8 cellular contexts compared by ENCODE assay signal in the genomic region with DNA sequence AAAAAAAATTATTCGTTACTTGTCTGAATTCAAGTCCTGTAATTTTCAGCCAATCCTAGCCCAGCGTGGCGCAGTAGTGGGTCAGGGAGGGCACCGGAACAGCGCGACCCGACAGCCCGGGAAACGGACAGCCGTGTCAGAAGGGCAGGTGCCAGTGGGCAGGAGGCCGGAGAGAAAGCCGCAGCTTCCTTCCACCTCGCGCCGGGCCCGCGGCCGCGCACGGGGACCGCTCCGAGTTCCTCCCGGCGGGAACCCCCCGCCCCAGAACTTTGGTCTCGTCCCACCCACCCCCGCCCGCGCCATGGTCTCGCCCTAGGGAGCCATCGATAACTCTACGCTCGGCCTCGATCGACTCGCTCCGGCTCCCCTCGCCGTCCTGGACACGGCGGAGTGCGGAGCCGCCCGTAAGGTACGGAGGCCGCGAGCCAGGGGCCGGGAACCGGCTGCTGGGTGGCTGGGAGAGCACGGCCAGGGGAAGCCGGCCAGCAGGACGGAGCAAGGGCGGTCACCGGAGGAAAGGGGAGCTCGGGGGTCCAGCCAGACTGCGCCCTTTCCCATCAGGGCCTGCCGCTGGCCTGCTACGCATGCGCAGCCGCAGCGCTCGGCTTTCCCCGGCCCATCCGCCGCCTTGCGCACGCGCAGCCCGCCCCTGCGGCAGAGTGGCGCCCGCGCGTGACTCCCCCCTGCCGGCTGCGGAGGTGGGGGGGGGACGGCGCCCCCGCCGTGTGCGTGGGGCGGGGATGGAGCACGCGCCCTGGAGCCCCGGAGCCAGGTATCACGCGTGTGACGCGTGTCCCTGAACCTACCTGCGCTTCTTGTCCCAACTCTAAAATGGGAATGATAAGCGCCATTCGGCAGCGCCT. TPM values are rescaled to one million over a fixed set of nuclear protein-coding genes. Genes with fewer than 3 reads are reported as not detected.
DNase-seq lines count a peak whose midpoint lies in the region; ATAC-seq and TF ChIP-seq lines count a peak whose summit lies in the region.

A gene with protein sequence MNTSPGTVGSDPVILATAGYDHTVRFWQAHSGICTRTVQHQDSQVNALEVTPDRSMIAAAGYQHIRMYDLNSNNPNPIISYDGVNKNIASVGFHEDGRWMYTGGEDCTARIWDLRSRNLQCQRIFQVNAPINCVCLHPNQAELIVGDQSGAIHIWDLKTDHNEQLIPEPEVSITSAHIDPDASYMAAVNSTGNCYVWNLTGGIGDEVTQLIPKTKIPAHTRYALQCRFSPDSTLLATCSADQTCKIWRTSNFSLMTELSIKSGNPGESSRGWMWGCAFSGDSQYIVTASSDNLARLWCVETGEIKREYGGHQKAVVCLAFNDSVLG (plus strand): TSS at position 351 of the 863 bp plus-strand sequence. CDS start 632 bp downstream, outside the sequence.

- in situ Hi-C loops in GM23248 (cut with MboI), result no loop called here

- no peaks in the 10 kb centered on the region for H4K20me1 ChIP-seq in GM23248 (ENCODE audit: insufficient read depth)

- peaks cover 16% of the 10 kb centered on the region for H3K79me2 ChIP-seq in GM23248 (ENCODE audit: insufficient read depth)

- H3K27me3 ChIP-seq in GM23248 (replicated peaks; ENCODE audit: insufficient read depth) (no peaks in the 10 kb centered on the region), thoracic aorta (replicated peaks; ENCODE audit: insufficient read depth) (no peaks in the 10 kb centered on the region)

- H3K27me3 Mint-ChIP-seq in activated naive CD4-positive, alpha-beta T cell treated with anti-CD3 and anti-CD28 coated beads, Interleukin-2, amount 50 U/mL, for 24 hours, result no peaks in the 10 kb centered on the region
- peaks cover 1% of the 10 kb centered on the region for H3K27me3 Mint-ChIP-seq in osteocyte (ENCODE audit: unreplicated experiment)

- WGBS in GM23248 (ENCODE audit: low coverage in 1 of 2, low lambda C conversion rate in 2 of 2, missing lambda C conversion rate in 2 of 2), 2 experiments, result 1 to 2% methylated on average over 47 to 61 of the region's 93 CpGs

- no peaks in the 10 kb centered on the region for H3K9me3 ChIP-seq in GM23248 (ENCODE audit: low read depth)
- no peaks in the 10 kb centered on the region for H3K9me3 ChIP-seq in thoracic aorta

- no peaks in the 10 kb centered on the region for H3K36me3 ChIP-seq in GM23248 (ENCODE audit: low read depth)
- H3K36me3 ChIP-seq in thoracic aorta, result peaks cover 18% of the 10 kb centered on the region

- ATAC-seq in SK-N-SH treated with all-trans-retinoic acid at 6 μM for 48 hours (peak; percentile 75), thoracic aorta (ENCODE audit: insufficient number of reproducible peaks, low FRiP score, low read depth) (peak; percentile 78)

- H3K4me1 ChIP-seq in GM23248 (ENCODE audit: insufficient read depth), result peaks cover 3% of the 10 kb centered on the region; the same call in 1 of the 2 replicates
- H3K4me1 ChIP-seq in thoracic aorta (ENCODE audit: control insufficient read depth in 1 of 2, low read depth in 2 of 2), result peaks cover 7 to 20% of the 10 kb centered on the region in 2 donors

- H3K9me2 ChIP-seq in GM23248 (ENCODE audit: insufficient read depth), result no peaks in the 10 kb centered on the region

- H2AFZ ChIP-seq in GM23248, result peak within 1 kb of the TSS; percentile 93

- TF ChIP-seq CTCF in osteocyte (IDR thresholded peaks at IDR 0.05) (peak; percentile 23), thoracic aorta (IDR thresholded peaks at IDR 0.05) (peak; percentile 24)

- peaks cover 6% of the 10 kb centered on the region for H3K36me3 Mint-ChIP-seq in activated naive CD4-positive, alpha-beta T cell treated with anti-CD3 and anti-CD28 coated beads, Interleukin-2, amount 50 U/mL, for 24 hours
- H3K36me3 Mint-ChIP-seq in osteocyte (ENCODE audit: unreplicated experiment), result peaks cover 7% of the 10 kb centered on the region

- no peaks in the 10 kb centered on the region for H3K9me3 Mint-ChIP-seq in activated naive CD4-positive, alpha-beta T cell treated with anti-CD3 and anti-CD28 coated beads, Interleukin-2, amount 50 U/mL, for 24 hours
- no peaks in the 10 kb centered on the region for H3K9me3 Mint-ChIP-seq in osteocyte (ENCODE audit: unreplicated experiment)

- H3K27ac Mint-ChIP-seq in activated naive CD4-positive, alpha-beta T cell treated with anti-CD3 and anti-CD28 coated beads, Interleukin-2, amount 50 U/mL, for 24 hours, result peak within 1 kb of the TSS; percentile 92
- peak within 1 kb of the TSS; percentile 83 for H3K27ac Mint-ChIP-seq in osteocyte (ENCODE audit: unreplicated experiment)

- H3K27ac ChIP-seq in GM23248 (peak within 1 kb of the TSS; percentile 69), thoracic aorta (peak within 1 kb of the TSS; percentile 94 to 97)

- H3K4me2 ChIP-seq in GM23248 (ENCODE audit: unreplicated experiment), result peak within 1 kb of the TSS; percentile 82

- DNase-seq in GDM1 (lab: John Stamatoyannopoulos, UW), result peak; percentile 82
- peak; percentile 91 for DNase-seq in GM23248
- peak; percentile 86 for DNase-seq in LoVo (ENCODE audit: low spot score)
- DNase-seq in glomerular visceral epithelial cell (ENCODE audit: extremely low spot score), result peak; percentile 85
- DNase-seq in osteocyte (ENCODE audit: extremely low spot score, unreplicated experiment), result peak; percentile 96
- DNase-seq in thoracic aorta (ENCODE audit: low spot score), result peak; percentile 21

- peak within 1 kb of the TSS; percentile 83 for H3K4me3 ChIP-seq in GM23248
- peak within 1 kb of the TSS; percentile 87 for H3K4me3 ChIP-seq in thoracic aorta

- peaks cover 20% of the 10 kb centered on the region for H3K4me1 Mint-ChIP-seq in activated naive CD4-positive, alpha-beta T cell treated with anti-CD3 and anti-CD28 coated beads, Interleukin-2, amount 50 U/mL, for 24 hours
- H3K4me1 Mint-ChIP-seq in osteocyte (ENCODE audit: unreplicated experiment), result peaks cover 21% of the 10 kb centered on the region

- H3K9ac ChIP-seq in GM23248, result peak within 1 kb of the TSS; percentile 86

- H3K4me3 Mint-ChIP-seq in activated naive CD4-positive, alpha-beta T cell treated with anti-CD3 and anti-CD28 coated beads, Interleukin-2, amount 50 U/mL, for 24 hours, result peak within 1 kb of the TSS; percentile 90
- peak within 1 kb of the TSS; percentile 79 for H3K4me3 Mint-ChIP-seq in osteocyte (ENCODE audit: unreplicated experiment)

- H3F3A ChIP-seq in GM23248 (ENCODE audit: insufficient read depth), result no peaks in the 10 kb centered on the region

TF ChIP-seq in SK-N-SH treated with all-trans-retinoic acid at 6 μM for 48 hours, 23 proteins besides CTCF, POLR2A, EP300 and RAD21:
- TF ChIP-seq, protein P1, sequence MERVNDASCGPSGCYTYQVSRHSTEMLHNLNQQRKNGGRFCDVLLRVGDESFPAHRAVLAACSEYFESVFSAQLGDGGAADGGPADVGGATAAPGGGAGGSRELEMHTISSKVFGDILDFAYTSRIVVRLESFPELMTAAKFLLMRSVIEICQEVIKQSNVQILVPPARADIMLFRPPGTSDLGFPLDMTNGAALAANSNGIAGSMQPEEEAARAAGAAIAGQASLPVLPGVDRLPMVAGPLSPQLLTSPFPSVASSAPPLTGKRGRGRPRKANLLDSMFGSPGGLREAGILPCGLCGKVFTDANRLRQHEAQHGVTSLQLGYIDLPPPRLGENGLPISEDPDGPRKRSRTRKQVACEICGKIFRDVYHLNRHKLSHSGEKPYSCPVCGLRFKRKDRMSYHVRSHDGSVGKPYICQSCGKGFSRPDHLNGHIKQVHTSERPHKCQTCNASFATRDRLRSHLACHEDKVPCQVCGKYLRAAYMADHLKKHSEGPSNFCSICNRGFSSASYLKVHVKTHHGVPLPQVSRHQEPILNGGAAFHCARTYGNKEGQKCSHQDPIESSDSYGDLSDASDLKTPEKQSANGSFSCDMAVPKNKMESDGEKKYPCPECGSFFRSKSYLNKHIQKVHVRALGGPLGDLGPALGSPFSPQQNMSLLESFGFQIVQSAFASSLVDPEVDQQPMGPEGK (CRISPR knock-in tag; IDR thresholded peaks at IDR 0.05; ENCODE audit: borderline replicate concordance), result 0 out of 2 replicates have a peak, but pooled peaks have one; percentile 37
- no peak for TF ChIP-seq ZFP3 (CRISPR knock-in tag; IDR thresholded peaks at IDR 0.05)

RNA-seq across cellular contexts. Expression of the gene that starts here (rescaled TPM):
- total RNA-seq in GM23248 (2014; rRNA removed; shearing (Covaris generic)), result 58.6 and 62.9 TPM in 2 replicates
- polyA plus RNA-seq in GM23248 (2016; fragmentation: Nextera tagmentation; extraction: Ambion mirVana), result 46.5 and 54.6 TPM in 2 replicates
- total RNA-seq in osteocyte (57.6 and 60.2 TPM in 2 replicates), thoracic aorta (10 to 100 TPM; 13.7 to 47.7 TPM)

Comparison
In these comparisons a context has a peak if more than half of its experiments do, and no peak if none do; other contexts are left out.
1. Peak in every context shown above with its lines: DNase-seq, ATAC-seq, H3K4me3 ChIP-seq and H3K27ac ChIP-seq.
2. DNase-seq: peak in every context shown above with its lines; median percentile 96 in osteocyte; 91 in GM23248; 86 in LoVo; 85 in glomerular visceral epithelial cell; 82 in GDM1; 21 in thoracic aorta.